8 cellular contexts compared by ENCODE assay signal in the genomic region with DNA sequence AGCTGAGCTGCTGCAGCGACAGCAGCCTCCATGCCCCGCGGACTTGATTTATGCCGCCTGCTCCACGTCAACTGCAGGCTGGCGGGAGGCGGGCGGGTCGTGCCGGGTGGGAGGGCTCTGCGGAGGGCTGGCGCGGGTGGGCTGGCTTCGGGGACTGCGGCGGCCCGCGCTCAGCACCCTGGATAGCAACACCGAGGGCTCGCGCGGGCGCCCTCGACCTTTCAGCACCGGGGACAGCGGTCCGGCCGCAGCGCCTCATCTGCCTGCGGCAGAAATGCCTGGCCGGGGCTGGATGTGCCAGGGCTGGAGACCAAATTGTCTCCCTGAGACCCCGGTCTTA. TPM values are rescaled to one million over a fixed set of nuclear protein-coding genes. Genes with fewer than 3 reads are reported as not detected.
DNase-seq lines count a peak whose midpoint lies in the region; ATAC-seq and TF ChIP-seq lines count a peak whose summit lies in the region.

No MANE protein-coding gene starts in this region.

- peaks cover 2% of the 10 kb centered on the region; the same call in 1 of the 2 replicates for H3K4me1 ChIP-seq in IMR-90 (ENCODE audit: control insufficient read depth, insufficient read depth, low read length)
- H3K4me1 ChIP-seq in SJCRH30 = no peaks in the 10 kb centered on the region
- H3K4me1 ChIP-seq in osteoblast (ENCODE audit: insufficient read depth, low read length) = peaks cover 4% of the 10 kb centered on the region
- H3K4me1 ChIP-seq in upper lobe of left lung = peaks cover 6 to 26% (median 7%) of the 10 kb centered on the region in 4 donors

- H2BK5ac ChIP-seq in IMR-90 (ENCODE audit: low read depth, low read length, poor library complexity, severe bottlenecking) = no peak overlapping the region

- in situ Hi-C loops in IMR-90 (cut with MboI; ENCODE audit: low sequenced_read_pairs) = no loop called here

- H3K56ac ChIP-seq in IMR-90 (ENCODE audit: extremely low read depth, insufficient read depth, low read length) = no peak overlapping the region

- CTCF ChIA-PET in IMR-90 (lab: Yijun Ruan, JAX) = interaction anchor here (1.0 kb wide), 1 partner anchor 40 kb away, joined by 3 read pairs; no protein-coding TSS in a partner anchor

- H3K14ac ChIP-seq in IMR-90 (replicated peaks; ENCODE audit: low read depth, low read length) = no peak overlapping the region

- H4K8ac ChIP-seq in IMR-90 (ENCODE audit: low read depth in 2 of 2, low read length in 2 of 2) = no peak overlapping the region

- H3K36me3 ChIP-seq in IMR-90 (ENCODE audit: control insufficient read depth, insufficient read depth, low read length) (no peaks in the 10 kb centered on the region), SJCRH30 (no peaks in the 10 kb centered on the region), osteoblast (ENCODE audit: insufficient read depth, low read length) (no peaks in the 10 kb centered on the region), upper lobe of left lung (no peaks in the 10 kb centered on the region)

- no peak for TF ChIP-seq POLR2A in IMR-90 (IDR thresholded peaks at IDR 0.05; ENCODE audit: low read depth, low read length)
- no peak for TF ChIP-seq POLR2A in upper lobe of left lung (IDR thresholded peaks at IDR 0.05)

- dilution Hi-C loops in IMR-90 (cut with HindIII; ENCODE audit: low sequenced_read_pairs, unreplicated experiment) = no loop called here

- H2AK5ac ChIP-seq in IMR-90 (ENCODE audit: low read depth, low read length) = no peak overlapping the region

- DNase-seq in AG10803 (ENCODE audit: low read depth) (peak; percentile 42), IMR-90 (peak; percentile 53), SJCRH30 (peak; percentile 64 to 70), germinal center (ENCODE audit: low spot score) (peak; percentile 46), osteoblast (ENCODE audit: insufficient read length, low spot score, missing footprints) (peak; percentile 87), upper lobe of left lung (peak; percentile 56 to 95)
- peak in 3 of 4 experiments; percentile 12 to 40 (median 15) for DNase-seq in activated naive CD4-positive, alpha-beta T cell (lab: John Stamatoyannopoulos, UW)

- no peaks in the 10 kb centered on the region for H3K79me1 ChIP-seq in IMR-90 (ENCODE audit: low read depth in 1 of 2, low read length in 2 of 2)

- TF ChIP-seq EP300 in upper lobe of left lung (IDR thresholded peaks at IDR 0.05) = no peak

- no peaks in the 10 kb centered on the region for H3K27me3 ChIP-seq in IMR-90 (ENCODE audit: control insufficient read depth, insufficient read depth, low read length)
- H3K27me3 ChIP-seq in SJCRH30 = peaks cover 9% of the 10 kb centered on the region
- H3K27me3 ChIP-seq in osteoblast (ENCODE audit: insufficient read depth, low read length) = peaks cover 35% of the 10 kb centered on the region
- peaks cover 0 to 20% (median 10%) of the 10 kb centered on the region in 4 donors for H3K27me3 ChIP-seq in upper lobe of left lung

- H3K23ac ChIP-seq in IMR-90 (ENCODE audit: low read depth, low read length) = no peak overlapping the region

- no peak for TF ChIP-seq CTCF in AG10803 (conservative IDR thresholded peaks at IDR 0.05; ENCODE audit: low read length)
- no peak for TF ChIP-seq CTCF in IMR-90 (conservative IDR thresholded peaks at IDR 0.05; ENCODE audit: low read depth, low read length)
- no peak for TF ChIP-seq CTCF in osteoblast (IDR thresholded peaks at IDR 0.05; ENCODE audit: extremely low read depth, low read depth, low read length)
- no peak for TF ChIP-seq CTCF in upper lobe of left lung (IDR thresholded peaks at IDR 0.05)

- H3K9me3 ChIP-seq in IMR-90 (ENCODE audit: control insufficient read depth, insufficient read depth, low read length) (no peaks in the 10 kb centered on the region), SJCRH30 (replicated peaks) (no peaks in the 10 kb centered on the region), osteoblast (ENCODE audit: low read depth, low read length) (no peaks in the 10 kb centered on the region), upper lobe of left lung (no peaks in the 10 kb centered on the region)

- TF ChIP-seq RAD21 in IMR-90 (IDR thresholded peaks at IDR 0.05; ENCODE audit: low read length) = peak; percentile 24; the same call in 1 of the 2 replicates

- H2BK15ac ChIP-seq in IMR-90 (ENCODE audit: low read depth, low read length) = no peak overlapping the region

- H3K4me3 ChIP-seq in AG10803 (ENCODE audit: low read length) = no peak overlapping the region
- peak overlapping the region; percentile 77 for H3K4me3 ChIP-seq in IMR-90 (ENCODE audit: insufficient read depth, low read depth, low read length)
- H3K4me3 ChIP-seq in SJCRH30 = no peak overlapping the region
- H3K4me3 ChIP-seq in osteoblast (ENCODE audit: insufficient read depth, low read length) = peak overlapping the region; percentile 68
- peak overlapping the region in 3 of 4 donors; percentile 22 to 32 (median 28) for H3K4me3 ChIP-seq in upper lobe of left lung

- BruUV-seq in IMR-90 (replicated peaks; lab: Mats Ljungman, UMichigan) = no TSS peak

- no peak overlapping the region for H3K4ac ChIP-seq in IMR-90 (ENCODE audit: low read depth, low read length)

- WGBS in IMR-90 (ENCODE audit: extremely low coverage in 2 of 2, insufficient read length in 1 of 2), 2 experiments = 0% methylated on average over 11 of the region's 32 CpGs; no CpG with 5 or more reads in 1 of the 2 experiments
- WGBS in upper lobe of left lung, 2 donors = 4 to 9% methylated on average over 6 to 30 of the region's 32 CpGs

- POLR2A ChIA-PET in IMR-90 (lab: Charles Lee; ENCODE audit: unreplicated experiment) = no interaction called here

- peak overlapping the region; percentile 89 for H2AFZ ChIP-seq in IMR-90 (replicated peaks; ENCODE audit: low read length, poor library complexity)
- no peak overlapping the region for H2AFZ ChIP-seq in osteoblast (ENCODE audit: low read length)

- no peak overlapping the region for H3K18ac ChIP-seq in IMR-90 (ENCODE audit: low read depth, low read length)

- no peak overlapping the region for H2BK120ac ChIP-seq in IMR-90 (ENCODE audit: low read depth, low read length)

- no peaks in the 10 kb centered on the region for H3K79me2 ChIP-seq in osteoblast (ENCODE audit: insufficient read depth, low read length)

- 0 out of 2 replicates have a peak, but pooled peaks cover 2% of the 10 kb centered on the region for H3K9me1 ChIP-seq in IMR-90 (ENCODE audit: insufficient read depth, low read length)

- H3K9ac ChIP-seq in IMR-90 (ENCODE audit: low read depth, low read length) = 0 out of 2 replicates have a peak overlapping the region, but pooled peaks have one; percentile 53

- H4K91ac ChIP-seq in IMR-90 (ENCODE audit: insufficient read depth, low read depth, low read length) = no peak overlapping the region

- no peak overlapping the region for H2BK20ac ChIP-seq in IMR-90 (ENCODE audit: low read depth, low read length)

- H4K5ac ChIP-seq in IMR-90 (ENCODE audit: low read depth, low read length) = no peak overlapping the region

- ATAC-seq in GM19452 (IDR thresholded peaks at IDR 0.05; ENCODE audit: unreplicated experiment) = peak; percentile 87
- peak; percentile 64 for ATAC-seq in IMR-90 (ENCODE audit: low read depth)
- ATAC-seq in upper lobe of left lung (ENCODE audit: low FRiP score in 2 of 2) = peak; percentile 92 to 95

- no peaks in the 10 kb centered on the region for H4K20me1 ChIP-seq in IMR-90 (ENCODE audit: insufficient read depth, low read length)
- H4K20me1 ChIP-seq in osteoblast (ENCODE audit: insufficient read depth, low read length) = no peaks in the 10 kb centered on the region

- H3K4me2 ChIP-seq in IMR-90 (ENCODE audit: low read depth, low read length) = peak overlapping the region; percentile 73
- H3K4me2 ChIP-seq in osteoblast (ENCODE audit: insufficient read depth, low read length) = peak overlapping the region; percentile 59

- intact Hi-C loops in IMR-90 (cut with micrococcal nuclease) = loop anchor here (1.0 to 5.0 kb wide), 5 partner anchors 88 to 241 kb away; partner anchors contain the start of genes MKKS and SLX4IP

- H2AK9ac ChIP-seq in IMR-90 (replicated peaks; ENCODE audit: low read depth, low read length, poor library complexity) = no peak overlapping the region

- H3K27ac ChIP-seq in IMR-90 (ENCODE audit: insufficient read depth, low read length) (no peak overlapping the region), SJCRH30 (no peak overlapping the region), osteoblast (ENCODE audit: low read depth, low read length) (no peak overlapping the region), upper lobe of left lung (no peak overlapping the region)

TF ChIP-seq in IMR-90, 13 proteins besides CTCF, POLR2A, EP300 and RAD21:
- TF ChIP-seq MXI1 (IDR thresholded peaks at IDR 0.05; ENCODE audit: borderline replicate concordance, low read depth, low read length) (peak; percentile 98), RCOR1 (IDR thresholded peaks at IDR 0.05; ENCODE audit: insufficient replicate concordance, low read length) (peak; percentile 98), SMC3 (IDR thresholded peaks at IDR 0.05; ENCODE audit: low read depth, low read length) (peak; percentile 31; the same call in 1 of the 2 replicates), BHLHE40 (IDR thresholded peaks at IDR 0.05; ENCODE audit: low read depth, low read length) (no peak)
- TF ChIP-seq, protein P1, sequence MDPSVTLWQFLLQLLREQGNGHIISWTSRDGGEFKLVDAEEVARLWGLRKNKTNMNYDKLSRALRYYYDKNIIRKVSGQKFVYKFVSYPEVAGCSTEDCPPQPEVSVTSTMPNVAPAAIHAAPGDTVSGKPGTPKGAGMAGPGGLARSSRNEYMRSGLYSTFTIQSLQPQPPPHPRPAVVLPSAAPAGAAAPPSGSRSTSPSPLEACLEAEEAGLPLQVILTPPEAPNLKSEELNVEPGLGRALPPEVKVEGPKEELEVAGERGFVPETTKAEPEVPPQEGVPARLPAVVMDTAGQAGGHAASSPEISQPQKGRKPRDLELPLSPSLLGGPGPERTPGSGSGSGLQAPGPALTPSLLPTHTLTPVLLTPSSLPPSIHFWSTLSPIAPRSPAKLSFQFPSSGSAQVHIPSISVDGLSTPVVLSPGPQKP (IDR thresholded peaks at IDR 0.05; ENCODE audit: borderline replicate concordance, low read depth, low read length) = no peak

RNA-seq across cellular contexts. Expression of gene SNAP25, which starts 0.8 kb away (rescaled TPM):
- total RNA-seq in IMR-90 (2012; rRNA removed) (1.1 and 2.8 TPM in 2 replicates), osteoblast (1.8 TPM in 2 replicates), upper lobe of left lung (1 to 10 TPM in 2 of 6 donors, under 1 TPM in 1, not detected in 3; 0.79 to 2.2 (median 1.8) TPM)
- polyA plus RNA-seq in IMR-90 (2012; rRNA removed) = 2.0 and 2.8 TPM in 2 replicates
- 0.70 and 0.73 TPM in 2 replicates for polyA plus RNA-seq in IMR-90 (2012; cell fraction: cytosol; rRNA removed)
- 2.7 and 14.4 TPM in 2 replicates for polyA plus RNA-seq in IMR-90 (2012; cell fraction: nucleus; rRNA removed; ENCODE audit: low replicate concordance)
- total RNA-seq in SJCRH30 (2014; rRNA removed; shearing (Covaris generic)) = not detected in 2 replicates

Comparison
In these comparisons a context has a peak if more than half of its experiments do, and no peak if none do; other contexts are left out.
1. DNase-seq: peak in every context shown above with its lines; median percentile 87 in osteoblast; 76 in upper lobe of left lung; 67 in SJCRH30; 53 in IMR-90; 46 in germinal center; 42 in AG10803; 15 in activated naive CD4-positive, alpha-beta T cell.
2. H3K4me3 ChIP-seq: peak in IMR-90 (single experiment), osteoblast (single experiment) and upper lobe of left lung (3 of 4); none in AG10803 (single experiment) and SJCRH30 (single experiment).
3. Peak in every context shown above with its lines, with median percentiles within 50 percentile points of each other: ATAC-seq.